ENCODE assay signal across 26 cellular contexts in the genomic region with DNA sequence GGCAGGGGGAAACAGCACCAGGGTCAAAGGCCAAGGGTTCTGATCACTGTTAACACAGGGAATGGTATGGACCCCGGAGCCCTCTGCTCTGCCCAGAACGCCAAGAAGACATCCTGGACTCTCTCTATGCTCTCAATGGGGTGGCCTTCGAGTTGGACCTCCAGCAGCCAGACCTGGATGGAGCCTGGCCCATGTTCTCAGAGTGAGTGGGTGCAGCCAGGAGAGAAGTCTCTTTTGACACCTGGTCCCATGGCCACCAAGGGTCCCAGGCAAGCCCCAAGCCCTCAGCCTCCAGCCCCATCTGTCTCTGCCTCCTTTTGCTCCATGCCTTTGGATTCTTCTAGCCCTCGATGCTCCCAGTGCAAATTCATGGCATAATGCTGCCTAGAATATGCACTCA. TPM values are rescaled to one million over a fixed set of nuclear protein-coding genes. Genes with fewer than 3 reads are reported as not detected.
DNase-seq lines count a peak whose midpoint lies in the region; ATAC-seq, FAIRE-seq and TF ChIP-seq lines count a peak whose summit lies in the region.
"Had no signal": no experiment of that assay in that cellular context is flagged by ENCODE, and none has a peak within 500 bp of the region (broad histone marks: within the 10 kb centered on the region; RNA-seq: fewer than 3 reads in every experiment).

No MANE protein-coding gene starts in this region.

- no peaks in the 10 kb centered on the region for H3K79me2 ChIP-seq in astrocyte (ENCODE audit: insufficient read depth, low read length)

- no peak overlapping the region for H2BK5ac ChIP-seq in neuronal stem cell (ENCODE audit: low read length)

- no peak overlapping the region for H4K91ac ChIP-seq in neuronal stem cell (ENCODE audit: low read depth, low read length, poor library complexity)

- no peak for FAIRE-seq in astrocyte (lab: Jason Lieb, UNC)
- FAIRE-seq: A549, GM19239 had no signal

- peak overlapping the region; percentile 8 for H3K18ac ChIP-seq in neuronal stem cell (ENCODE audit: low read length)

- H3K79me1 ChIP-seq in neuronal stem cell (ENCODE audit: low read depth, low read length): no peaks in the 10 kb centered on the region

- H2BK15ac ChIP-seq in neuronal stem cell (ENCODE audit: low read length): no peak overlapping the region

- peaks cover 2% of the 10 kb centered on the region for H3K36me3 Mint-ChIP-seq in astrocyte (ENCODE audit: low read depth, unreplicated experiment)
- no peaks in the 10 kb centered on the region for H3K36me3 Mint-ChIP-seq in osteocyte (ENCODE audit: unreplicated experiment)
- no peaks in the 10 kb centered on the region for H3K36me3 Mint-ChIP-seq in progenitor cell of endocrine pancreas (ENCODE audit: insufficient read depth)
- H3K36me3 Mint-ChIP-seq: CD4-positive, alpha-beta memory T cell; CD4-positive, CD25-positive, alpha-beta regulatory T cell; CD8-positive, alpha-beta memory T cell had no signal

- DNase-seq in astrocyte (ENCODE audit: low read depth): no peak
- DNase-seq in neuronal stem cell (ENCODE audit: low spot score): no peak
- DNase-seq in osteocyte (ENCODE audit: extremely low spot score, unreplicated experiment): peak; percentile 57
- DNase-seq in progenitor cell of endocrine pancreas (ENCODE audit: low spot score, unreplicated experiment): no peak
- DNase-seq in activated T-cell treated with anti-CD3 and anti-CD28 coated beads for 4 hours: no peak
- DNase-seq in stimulated activated naive CD8-positive, alpha-beta T cell treated with anti-CD3 and anti-CD28 coated beads, Interleukin-15, Interleukin-2, amounts not matched to agents 100 U/mL and 50 U/mL, for 24 hours: no peak
- DNase-seq: C1 segment of cervical spinal cord; CD4-positive, alpha-beta memory T cell; CD8-positive, alpha-beta memory T cell; COR-L47; DMS 273 treated with DMSO at 0.1 percent for 48 hours; DMS153; DMS79; GDM1 had no signal

- no CpG with 5 or more reads among the region's 4 CpGs for WGBS in neuronal stem cell (ENCODE audit: extremely low coverage in 2 of 2, insufficient read length in 2 of 2, insufficient replicate concordance in 1 of 2), 2 donors

- H3K4ac ChIP-seq in neuronal stem cell (ENCODE audit: low read length): no peak overlapping the region

- H3K4me3 Mint-ChIP-seq in astrocyte (ENCODE audit: unreplicated experiment) (no peak overlapping the region), osteocyte (ENCODE audit: unreplicated experiment) (no peak overlapping the region), progenitor cell of endocrine pancreas (ENCODE audit: low read depth) (no peak overlapping the region)
- H3K4me3 Mint-ChIP-seq: CD14-positive monocyte; CD4-positive, alpha-beta memory T cell; CD4-positive, CD25-positive, alpha-beta regulatory T cell; CD8-positive, alpha-beta memory T cell had no signal

- H3K4me1 ChIP-seq in astrocyte (ENCODE audit: insufficient read depth, low read length) (no peaks in the 10 kb centered on the region), neuronal stem cell (ENCODE audit: control insufficient read depth in 2 of 2, insufficient read depth in 1 of 2, low read depth in 1 of 2, low read length in 2 of 2) (peaks cover 0 to 8% of the 10 kb centered on the region in 2 donors)
- H3K4me1 ChIP-seq: A549, BE2C had no signal

- ATAC-seq in HG02970 (IDR thresholded peaks at IDR 0.05; ENCODE audit: low FRiP score, unreplicated experiment): no peak
- ATAC-seq in stimulated activated naive CD8-positive, alpha-beta T cell treated with anti-CD3 and anti-CD28 coated beads, Interleukin-15, Interleukin-2, amounts not matched to agents 100 U/mL and 50 U/mL, for 24 hours: no peak

- no peak overlapping the region for H3K23ac ChIP-seq in neuronal stem cell (ENCODE audit: low read depth, low read length, poor library complexity)

- no peak overlapping the region for H2BK120ac ChIP-seq in neuronal stem cell (ENCODE audit: low read depth, low read length)

- no peaks in the 10 kb centered on the region for H3K9me3 Mint-ChIP-seq in astrocyte (ENCODE audit: unreplicated experiment)
- no peaks in the 10 kb centered on the region for H3K9me3 Mint-ChIP-seq in osteocyte (ENCODE audit: unreplicated experiment)
- H3K9me3 Mint-ChIP-seq in progenitor cell of endocrine pancreas (ENCODE audit: low read depth): no peaks in the 10 kb centered on the region
- H3K9me3 Mint-ChIP-seq: CD4-positive, alpha-beta memory T cell; CD8-positive, alpha-beta memory T cell had no signal

- H2BK12ac ChIP-seq in neuronal stem cell (ENCODE audit: low read length): no peak overlapping the region

- H3K9me3 ChIP-seq in astrocyte (ENCODE audit: insufficient read depth, low read depth, low read length): no peaks in the 10 kb centered on the region
- H3K9me3 ChIP-seq in neuronal stem cell (replicated peaks in 1 of 2; ENCODE audit: control insufficient read depth in 2 of 2, insufficient read depth in 1 of 2, low read depth in 1 of 2, low read length in 2 of 2): no peaks in the 10 kb centered on the region
- H3K9me3 ChIP-seq: A549, BE2C, BLaER1 had no signal

- no peak overlapping the region for H3K14ac ChIP-seq in neuronal stem cell (ENCODE audit: low read length)

- H4K20me1 ChIP-seq in astrocyte (ENCODE audit: insufficient read depth, low read length): no peaks in the 10 kb centered on the region
- H4K20me1 ChIP-seq: BLaER1 had no signal

- H3K4me1 Mint-ChIP-seq in astrocyte (ENCODE audit: low read depth, unreplicated experiment): peaks cover 10% of the 10 kb centered on the region
- H3K4me1 Mint-ChIP-seq in osteocyte (ENCODE audit: unreplicated experiment): peaks cover 3% of the 10 kb centered on the region
- H3K4me1 Mint-ChIP-seq in progenitor cell of endocrine pancreas (ENCODE audit: low read depth): peaks cover 2% of the 10 kb centered on the region

- H3K36me3 ChIP-seq in astrocyte (ENCODE audit: insufficient read depth, low read length) (no peaks in the 10 kb centered on the region), neuronal stem cell (replicated peaks in 1 of 2; ENCODE audit: control insufficient read depth in 2 of 2, insufficient read depth in 2 of 2, low read length in 2 of 2) (no peaks in the 10 kb centered on the region)
- H3K36me3 ChIP-seq: BE2C, BLaER1 had no signal

- no peak overlapping the region for H3K4me3 ChIP-seq in GM12875 (ENCODE audit: low read depth, low read length)
- H3K4me3 ChIP-seq in astrocyte (ENCODE audit: insufficient read depth, low read depth, low read length): no peak overlapping the region
- peak overlapping the region in 1 of 2 donors; percentile 22 for H3K4me3 ChIP-seq in neuronal stem cell (ENCODE audit: low read length in 2 of 2)
- H3K4me3 ChIP-seq: A549, BLaER1 had no signal

- peaks cover 60% of the 10 kb centered on the region for H3K27me3 Mint-ChIP-seq in astrocyte (ENCODE audit: low read depth, unreplicated experiment)
- H3K27me3 Mint-ChIP-seq in osteocyte (ENCODE audit: unreplicated experiment): peaks cover 15% of the 10 kb centered on the region
- H3K27me3 Mint-ChIP-seq in progenitor cell of endocrine pancreas: peaks cover 36% of the 10 kb centered on the region

- H3K27me3 ChIP-seq in astrocyte (ENCODE audit: insufficient read depth, low read length) (peaks cover 12% of the 10 kb centered on the region), neuronal stem cell (ENCODE audit: control insufficient read depth in 3 of 3, insufficient read depth in 3 of 3, low read depth in 1 of 3, low read length in 3 of 3) (peaks cover 0 to 13% (median 6%) of the 10 kb centered on the region in 3 experiments)
- H3K27me3 ChIP-seq: BE2C, BLaER1 had no signal

- TF ChIP-seq CTCF in GM12875 (IDR thresholded peaks at IDR 0.05; ENCODE audit: borderline replicate concordance, insufficient read depth, low read depth, low read length) (0 out of 2 replicates have a peak, but pooled peaks have one; percentile 2), astrocyte (IDR thresholded peaks at IDR 0.05; ENCODE audit: insufficient read depth, low read depth, low read length) (no peak), osteocyte (IDR thresholded peaks at IDR 0.05) (no peak), progenitor cell of endocrine pancreas (IDR thresholded peaks at IDR 0.05; ENCODE audit: unreplicated experiment) (no peak)

- H3K27ac ChIP-seq in astrocyte (ENCODE audit: low read depth, low read length) (no peak overlapping the region), neuronal stem cell (replicated peaks; ENCODE audit: low read length) (no peak overlapping the region)
- H3K27ac ChIP-seq: 22Rv1, A549, BLaER1 had no signal

- H3K4me2 ChIP-seq in astrocyte (ENCODE audit: low read length) (no peak overlapping the region), neuronal stem cell (ENCODE audit: insufficient read depth, low read length, poor library complexity, severe bottlenecking) (no peak overlapping the region)
- H3K4me2 ChIP-seq: A549, BLaER1 had no signal

- H2AFZ ChIP-seq in astrocyte (ENCODE audit: low read depth, low read length) (no peak overlapping the region), neuronal stem cell (ENCODE audit: low read length) (no peak overlapping the region)

- H3K27ac Mint-ChIP-seq in astrocyte (ENCODE audit: unreplicated experiment): peak overlapping the region; percentile 38
- no peak overlapping the region for H3K27ac Mint-ChIP-seq in osteocyte (ENCODE audit: unreplicated experiment)
- no peak overlapping the region for H3K27ac Mint-ChIP-seq in progenitor cell of endocrine pancreas
- H3K27ac Mint-ChIP-seq: CD4-positive, CD25-positive, alpha-beta regulatory T cell; CD8-positive, alpha-beta memory T cell had no signal

- no peak overlapping the region for H2AK5ac ChIP-seq in neuronal stem cell (ENCODE audit: low read depth, low read length)

- H3K9ac ChIP-seq in astrocyte (ENCODE audit: low read length) (no peak overlapping the region), neuronal stem cell (ENCODE audit: low read depth, low read length, poor library complexity) (no peak overlapping the region)
- H3K9ac ChIP-seq: BLaER1 had no signal

- H4K8ac ChIP-seq in neuronal stem cell (ENCODE audit: low read depth, low read length): no peak overlapping the region

RNA-seq across cellular contexts. Expression of a gene that starts 4.1 kb away (rescaled TPM):
- not detected in 2 replicates for total RNA-seq in astrocyte
- polyA plus RNA-seq in neuronal stem cell (2013, experiment 1 of 2): not detected
- 0.08 TPM for polyA plus RNA-seq in neuronal stem cell (2013, experiment 2 of 2)
- not detected in 2 replicates for total RNA-seq in osteocyte
- not detected in 2 replicates for total RNA-seq in progenitor cell of endocrine pancreas
- total RNA-seq: A172; CD8-positive, alpha-beta memory T cell; Daoy; G401 had no signal
- polyA plus RNA-seq: CD8-positive, alpha-beta memory T cell had no signal

RNA-seq across cellular contexts. Expression of a gene that starts 52.6 kb away (rescaled TPM):
- total RNA-seq in astrocyte (0.07 TPM in 1 of 2 replicates, not detected in the other), osteocyte (not detected in 2 replicates), progenitor cell of endocrine pancreas (not detected in 2 replicates)
- 0.03 TPM for polyA plus RNA-seq in neuronal stem cell (2013, experiment 1 of 2)
- 0.04 TPM for polyA plus RNA-seq in neuronal stem cell (2013, experiment 2 of 2)
- total RNA-seq: A172; CD4-positive, alpha-beta memory T cell; CD4-positive, CD25-positive, alpha-beta regulatory T cell; CD8-positive, alpha-beta memory T cell; Daoy; G401 had no signal
- polyA plus RNA-seq: CD4-positive, alpha-beta memory T cell; CD4-positive, CD25-positive, alpha-beta regulatory T cell had no signal
